In the genomic region with DNA sequence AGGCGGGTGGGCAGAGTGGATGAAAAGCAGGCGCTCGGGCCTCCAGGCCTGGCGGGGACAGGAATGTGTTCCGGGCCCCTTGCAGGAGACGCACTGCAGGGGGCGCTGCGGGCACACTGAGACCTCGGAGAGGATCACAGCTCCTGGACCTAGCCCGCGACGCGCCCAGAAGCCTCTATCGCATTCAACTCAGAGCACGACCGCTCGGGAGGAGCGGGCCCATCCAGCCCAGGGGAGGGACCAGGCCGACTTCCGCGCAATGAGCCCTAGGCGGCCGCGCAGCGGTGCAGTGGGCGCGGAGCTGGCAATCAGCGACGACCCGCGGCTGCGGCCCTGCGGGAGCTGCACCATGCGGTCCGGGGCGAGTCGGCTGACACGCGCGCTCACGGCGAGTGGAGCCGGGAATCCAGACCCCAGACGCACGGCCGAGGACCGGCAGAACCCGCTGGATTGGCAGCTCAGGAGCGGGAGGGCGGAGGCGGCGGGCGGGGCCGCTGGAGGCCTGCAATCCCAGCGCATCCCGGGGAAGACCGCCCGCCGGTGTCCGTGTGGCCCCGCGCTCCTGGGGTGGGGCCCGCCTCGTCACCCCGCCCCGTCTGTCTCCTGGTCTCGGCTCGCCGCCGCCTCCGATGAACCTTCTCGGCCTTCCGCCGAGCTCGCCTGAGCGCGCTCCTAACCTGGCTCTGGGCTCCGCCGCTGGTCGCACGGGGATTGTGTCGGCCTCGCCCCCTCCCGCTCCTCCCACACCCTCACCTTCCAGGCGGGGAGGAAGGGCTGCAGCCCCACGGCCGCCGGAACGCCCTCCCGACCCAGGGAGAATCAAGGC, we compare ENCODE assay signal across 1 cellular context.
TF ChIP-seq lines count a peak whose summit lies in the region.

No MANE protein-coding gene starts in this region.

TF ChIP-seq in neural cell, 6 proteins besides CTCF, POLR2A, EP300 and RAD21:
- TF ChIP-seq MXI1 (conservative IDR thresholded peaks at IDR 0.05; ENCODE audit: poor library complexity, severe bottlenecking), result peak; percentile 87
- peak; percentile 54 for TF ChIP-seq POLR2AphosphoS5 (IDR thresholded peaks at IDR 0.05)
- TF ChIP-seq, protein P1, sequence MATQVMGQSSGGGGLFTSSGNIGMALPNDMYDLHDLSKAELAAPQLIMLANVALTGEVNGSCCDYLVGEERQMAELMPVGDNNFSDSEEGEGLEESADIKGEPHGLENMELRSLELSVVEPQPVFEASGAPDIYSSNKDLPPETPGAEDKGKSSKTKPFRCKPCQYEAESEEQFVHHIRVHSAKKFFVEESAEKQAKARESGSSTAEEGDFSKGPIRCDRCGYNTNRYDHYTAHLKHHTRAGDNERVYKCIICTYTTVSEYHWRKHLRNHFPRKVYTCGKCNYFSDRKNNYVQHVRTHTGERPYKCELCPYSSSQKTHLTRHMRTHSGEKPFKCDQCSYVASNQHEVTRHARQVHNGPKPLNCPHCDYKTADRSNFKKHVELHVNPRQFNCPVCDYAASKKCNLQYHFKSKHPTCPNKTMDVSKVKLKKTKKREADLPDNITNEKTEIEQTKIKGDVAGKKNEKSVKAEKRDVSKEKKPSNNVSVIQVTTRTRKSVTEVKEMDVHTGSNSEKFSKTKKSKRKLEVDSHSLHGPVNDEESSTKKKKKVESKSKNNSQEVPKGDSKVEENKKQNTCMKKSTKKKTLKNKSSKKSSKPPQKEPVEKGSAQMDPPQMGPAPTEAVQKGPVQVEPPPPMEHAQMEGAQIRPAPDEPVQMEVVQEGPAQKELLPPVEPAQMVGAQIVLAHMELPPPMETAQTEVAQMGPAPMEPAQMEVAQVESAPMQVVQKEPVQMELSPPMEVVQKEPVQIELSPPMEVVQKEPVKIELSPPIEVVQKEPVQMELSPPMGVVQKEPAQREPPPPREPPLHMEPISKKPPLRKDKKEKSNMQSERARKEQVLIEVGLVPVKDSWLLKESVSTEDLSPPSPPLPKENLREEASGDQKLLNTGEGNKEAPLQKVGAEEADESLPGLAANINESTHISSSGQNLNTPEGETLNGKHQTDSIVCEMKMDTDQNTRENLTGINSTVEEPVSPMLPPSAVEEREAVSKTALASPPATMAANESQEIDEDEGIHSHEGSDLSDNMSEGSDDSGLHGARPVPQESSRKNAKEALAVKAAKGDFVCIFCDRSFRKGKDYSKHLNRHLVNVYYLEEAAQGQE (IDR thresholded peaks at IDR 0.05; ENCODE audit: borderline replicate concordance), result peak; percentile 14
- peak; percentile 83 for TF ChIP-seq SMC3 (conservative IDR thresholded peaks at IDR 0.05; ENCODE audit: poor library complexity)
- no peak for TF ChIP-seq EZH2 (IDR thresholded peaks at IDR 0.05; ENCODE audit: borderline replicate concordance, insufficient read depth, low read length, poor library complexity, severe bottlenecking)
